Comparison of ENCODE assay signal across 1 cellular context in the genomic region with DNA sequence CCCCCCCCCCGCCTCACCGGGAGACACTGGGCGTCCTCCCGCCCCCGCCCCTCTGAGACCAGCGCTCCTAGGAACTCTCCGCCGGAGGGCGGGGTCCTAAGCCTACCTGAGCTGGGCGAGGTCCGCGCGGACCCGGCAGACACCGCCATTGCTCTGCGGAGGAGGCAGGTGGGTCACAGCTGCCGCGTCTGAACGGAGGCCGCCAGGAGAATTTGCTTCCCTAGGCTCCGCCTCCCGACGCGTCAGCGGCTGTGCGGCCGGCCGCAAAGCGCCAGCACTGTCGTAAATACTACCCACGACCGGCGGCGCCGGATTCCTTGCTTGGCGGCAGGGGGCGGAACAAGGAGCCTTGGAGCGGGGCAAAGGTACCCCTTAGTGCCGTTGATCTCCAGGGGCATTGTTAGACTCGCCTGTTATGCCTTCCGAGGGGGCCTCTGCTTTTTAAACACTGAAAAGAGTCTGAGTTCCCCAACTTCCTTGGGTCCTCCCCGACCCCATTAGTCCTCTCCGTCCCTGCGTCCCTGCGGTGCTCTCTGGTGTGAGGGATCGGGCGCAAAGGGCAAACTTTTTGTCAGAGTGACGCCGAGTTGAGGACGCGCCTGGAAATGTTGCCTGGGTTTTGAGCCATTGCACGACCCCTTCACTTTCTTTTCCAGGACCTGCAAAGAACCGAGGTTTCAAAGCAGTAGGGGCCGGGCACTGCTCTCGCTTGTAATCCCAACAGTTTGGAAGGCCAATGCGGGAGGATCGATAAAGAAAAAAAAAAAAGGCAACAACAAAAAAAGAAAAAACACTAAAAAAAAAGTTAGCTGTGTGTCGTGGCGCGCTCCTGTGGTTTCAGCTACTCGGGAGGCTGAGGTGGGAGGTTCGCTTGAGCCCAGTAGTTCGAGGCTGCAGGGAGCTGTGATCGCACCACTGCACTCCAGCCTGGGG.
TF ChIP-seq lines count a peak whose summit lies in the region.

A gene (minus strand): TSS at position 214 of the 933 bp plus-strand sequence. CDS start 65 bp downstream, at position 149.

TF ChIP-seq in GM12878, 131 proteins besides CTCF, POLR2A, EP300 and RAD21 (continued from another document and continues in another):
- TF ChIP-seq ZBED1 (IDR thresholded peaks at IDR 0.05; ENCODE audit: borderline replicate concordance), result no peak
- TF ChIP-seq, protein P1, sequence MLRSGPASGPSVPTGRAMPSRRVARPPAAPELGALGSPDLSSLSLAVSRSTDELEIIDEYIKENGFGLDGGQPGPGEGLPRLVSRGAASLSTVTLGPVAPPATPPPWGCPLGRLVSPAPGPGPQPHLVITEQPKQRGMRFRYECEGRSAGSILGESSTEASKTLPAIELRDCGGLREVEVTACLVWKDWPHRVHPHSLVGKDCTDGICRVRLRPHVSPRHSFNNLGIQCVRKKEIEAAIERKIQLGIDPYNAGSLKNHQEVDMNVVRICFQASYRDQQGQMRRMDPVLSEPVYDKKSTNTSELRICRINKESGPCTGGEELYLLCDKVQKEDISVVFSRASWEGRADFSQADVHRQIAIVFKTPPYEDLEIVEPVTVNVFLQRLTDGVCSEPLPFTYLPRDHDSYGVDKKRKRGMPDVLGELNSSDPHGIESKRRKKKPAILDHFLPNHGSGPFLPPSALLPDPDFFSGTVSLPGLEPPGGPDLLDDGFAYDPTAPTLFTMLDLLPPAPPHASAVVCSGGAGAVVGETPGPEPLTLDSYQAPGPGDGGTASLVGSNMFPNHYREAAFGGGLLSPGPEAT (IDR thresholded peaks at IDR 0.05; ENCODE audit: low read depth), result peak; percentile 33; the same call in 1 of the 2 replicates
- TF ChIP-seq CREB1 (IDR thresholded peaks at IDR 0.05; ENCODE audit: low read depth), result peak; percentile 94
- TF ChIP-seq BCL11A (IDR thresholded peaks at IDR 0.05; ENCODE audit: low read depth, low read length), result no peak
- no peak for TF ChIP-seq SMARCA5 (IDR thresholded peaks at IDR 0.05)
- no peak for TF ChIP-seq ZNF384 (IDR thresholded peaks at IDR 0.05; ENCODE audit: borderline replicate concordance, low read depth, low read length)
- TF ChIP-seq CEBPB (IDR thresholded peaks at IDR 0.05; ENCODE audit: borderline replicate concordance in 1 of 2, low read depth in 2 of 2, low read length in 2 of 2), result no peak
- peak; percentile 41 for TF ChIP-seq SMAD1 (IDR thresholded peaks at IDR 0.05; ENCODE audit: low read depth, partially characterized antibody)
- peak; percentile 65; the same call in 1 of the 2 replicates for TF ChIP-seq MXI1 (IDR thresholded peaks at IDR 0.05; ENCODE audit: low read depth, low read length)
- TF ChIP-seq HDAC2 (IDR thresholded peaks at IDR 0.05), result no peak
- no peak for TF ChIP-seq MEF2A (IDR thresholded peaks at IDR 0.05; ENCODE audit: insufficient read depth, low read depth, low read length)
- TF ChIP-seq LARP7 (IDR thresholded peaks at IDR 0.05), result no peak
- TF ChIP-seq, protein P2, sequence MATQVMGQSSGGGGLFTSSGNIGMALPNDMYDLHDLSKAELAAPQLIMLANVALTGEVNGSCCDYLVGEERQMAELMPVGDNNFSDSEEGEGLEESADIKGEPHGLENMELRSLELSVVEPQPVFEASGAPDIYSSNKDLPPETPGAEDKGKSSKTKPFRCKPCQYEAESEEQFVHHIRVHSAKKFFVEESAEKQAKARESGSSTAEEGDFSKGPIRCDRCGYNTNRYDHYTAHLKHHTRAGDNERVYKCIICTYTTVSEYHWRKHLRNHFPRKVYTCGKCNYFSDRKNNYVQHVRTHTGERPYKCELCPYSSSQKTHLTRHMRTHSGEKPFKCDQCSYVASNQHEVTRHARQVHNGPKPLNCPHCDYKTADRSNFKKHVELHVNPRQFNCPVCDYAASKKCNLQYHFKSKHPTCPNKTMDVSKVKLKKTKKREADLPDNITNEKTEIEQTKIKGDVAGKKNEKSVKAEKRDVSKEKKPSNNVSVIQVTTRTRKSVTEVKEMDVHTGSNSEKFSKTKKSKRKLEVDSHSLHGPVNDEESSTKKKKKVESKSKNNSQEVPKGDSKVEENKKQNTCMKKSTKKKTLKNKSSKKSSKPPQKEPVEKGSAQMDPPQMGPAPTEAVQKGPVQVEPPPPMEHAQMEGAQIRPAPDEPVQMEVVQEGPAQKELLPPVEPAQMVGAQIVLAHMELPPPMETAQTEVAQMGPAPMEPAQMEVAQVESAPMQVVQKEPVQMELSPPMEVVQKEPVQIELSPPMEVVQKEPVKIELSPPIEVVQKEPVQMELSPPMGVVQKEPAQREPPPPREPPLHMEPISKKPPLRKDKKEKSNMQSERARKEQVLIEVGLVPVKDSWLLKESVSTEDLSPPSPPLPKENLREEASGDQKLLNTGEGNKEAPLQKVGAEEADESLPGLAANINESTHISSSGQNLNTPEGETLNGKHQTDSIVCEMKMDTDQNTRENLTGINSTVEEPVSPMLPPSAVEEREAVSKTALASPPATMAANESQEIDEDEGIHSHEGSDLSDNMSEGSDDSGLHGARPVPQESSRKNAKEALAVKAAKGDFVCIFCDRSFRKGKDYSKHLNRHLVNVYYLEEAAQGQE (IDR thresholded peaks at IDR 0.05; ENCODE audit: low read depth, low read length), result peak; percentile 19; the same call in 1 of the 2 replicates
- peak; percentile 88 for TF ChIP-seq TAF1 (IDR thresholded peaks at IDR 0.05; ENCODE audit: borderline replicate concordance, low read depth, low read length)
- peak; percentile 12; the same call in 1 of the 2 replicates for TF ChIP-seq NR2C1 (IDR thresholded peaks at IDR 0.05)
- TF ChIP-seq EED (IDR thresholded peaks at IDR 0.05; ENCODE audit: low read depth), result peak; percentile 16; the same call in 1 of the 2 replicates
- TF ChIP-seq PML (IDR thresholded peaks at IDR 0.05; ENCODE audit: low read length), result peak; percentile 96
- 0 out of 2 replicates have a peak, but pooled peaks have one; percentile 41 for TF ChIP-seq HDGF (IDR thresholded peaks at IDR 0.05)
- peak; percentile 96 for TF ChIP-seq TCF3 (IDR thresholded peaks at IDR 0.05; ENCODE audit: borderline replicate concordance, insufficient read depth, low read depth, low read length)
- TF ChIP-seq ATF7 (IDR thresholded peaks at IDR 0.05; ENCODE audit: low read depth), result peak; percentile 28; the same call in 1 of the 2 replicates
- TF ChIP-seq JUNB (IDR thresholded peaks at IDR 0.05), result peak; percentile 89
- TF ChIP-seq, protein P3, sequence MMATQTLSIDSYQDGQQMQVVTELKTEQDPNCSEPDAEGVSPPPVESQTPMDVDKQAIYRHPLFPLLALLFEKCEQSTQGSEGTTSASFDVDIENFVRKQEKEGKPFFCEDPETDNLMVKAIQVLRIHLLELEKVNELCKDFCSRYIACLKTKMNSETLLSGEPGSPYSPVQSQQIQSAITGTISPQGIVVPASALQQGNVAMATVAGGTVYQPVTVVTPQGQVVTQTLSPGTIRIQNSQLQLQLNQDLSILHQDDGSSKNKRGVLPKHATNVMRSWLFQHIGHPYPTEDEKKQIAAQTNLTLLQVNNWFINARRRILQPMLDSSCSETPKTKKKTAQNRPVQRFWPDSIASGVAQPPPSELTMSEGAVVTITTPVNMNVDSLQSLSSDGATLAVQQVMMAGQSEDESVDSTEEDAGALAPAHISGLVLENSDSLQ (IDR thresholded peaks at IDR 0.05), result peak; percentile 31; the same call in 1 of the 2 replicates
- TF ChIP-seq SMAD5 (IDR thresholded peaks at IDR 0.05; ENCODE audit: low read depth), result peak; percentile 80; the same call in 1 of the 2 replicates
- TF ChIP-seq, protein P4, sequence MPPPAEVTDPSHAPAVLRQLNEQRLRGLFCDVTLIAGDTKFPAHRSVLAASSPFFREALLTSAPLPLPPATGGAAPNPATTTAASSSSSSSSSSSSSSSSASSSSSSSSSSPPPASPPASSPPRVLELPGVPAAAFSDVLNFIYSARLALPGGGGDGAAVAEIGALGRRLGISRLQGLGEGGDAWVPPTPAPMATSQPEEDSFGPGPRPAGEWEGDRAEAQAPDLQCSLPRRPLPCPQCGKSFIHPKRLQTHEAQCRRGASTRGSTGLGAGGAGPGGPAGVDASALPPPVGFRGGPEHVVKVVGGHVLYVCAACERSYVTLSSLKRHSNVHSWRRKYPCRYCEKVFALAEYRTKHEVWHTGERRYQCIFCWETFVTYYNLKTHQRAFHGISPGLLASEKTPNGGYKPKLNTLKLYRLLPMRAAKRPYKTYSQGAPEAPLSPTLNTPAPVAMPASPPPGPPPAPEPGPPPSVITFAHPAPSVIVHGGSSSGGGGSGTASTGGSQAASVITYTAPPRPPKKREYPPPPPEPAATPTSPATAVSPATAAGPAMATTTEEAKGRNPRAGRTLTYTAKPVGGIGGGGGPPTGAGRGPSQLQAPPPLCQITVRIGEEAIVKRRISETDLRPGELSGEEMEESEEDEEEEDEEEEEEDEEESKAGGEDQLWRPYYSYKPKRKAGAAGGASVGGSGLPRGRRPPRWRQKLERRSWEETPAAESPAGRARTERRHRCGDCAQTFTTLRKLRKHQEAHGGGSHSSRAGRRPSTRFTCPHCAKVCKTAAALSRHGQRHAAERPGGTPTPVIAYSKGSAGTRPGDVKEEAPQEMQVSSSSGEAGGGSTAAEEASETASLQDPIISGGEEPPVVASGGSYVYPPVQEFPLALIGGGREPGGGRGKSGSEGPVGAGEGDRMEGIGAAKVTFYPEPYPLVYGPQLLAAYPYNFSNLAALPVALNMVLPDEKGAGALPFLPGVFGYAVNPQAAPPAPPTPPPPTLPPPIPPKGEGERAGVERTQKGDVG (CRISPR knock-in tag; IDR thresholded peaks at IDR 0.05), result no peak
- TF ChIP-seq MTA3 (IDR thresholded peaks at IDR 0.05; ENCODE audit: borderline replicate concordance, low read length), result peak; percentile 26; the same call in 1 of the 2 replicates
- TF ChIP-seq, protein P5, sequence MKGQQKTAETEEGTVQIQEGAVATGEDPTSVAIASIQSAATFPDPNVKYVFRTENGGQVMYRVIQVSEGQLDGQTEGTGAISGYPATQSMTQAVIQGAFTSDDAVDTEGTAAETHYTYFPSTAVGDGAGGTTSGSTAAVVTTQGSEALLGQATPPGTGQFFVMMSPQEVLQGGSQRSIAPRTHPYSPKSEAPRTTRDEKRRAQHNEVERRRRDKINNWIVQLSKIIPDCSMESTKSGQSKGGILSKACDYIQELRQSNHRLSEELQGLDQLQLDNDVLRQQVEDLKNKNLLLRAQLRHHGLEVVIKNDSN (IDR thresholded peaks at IDR 0.05; ENCODE audit: borderline replicate concordance, extremely low read length, insufficient read depth, low read depth, low read length), result no peak
- TF ChIP-seq SIX5 (IDR thresholded peaks at IDR 0.05; ENCODE audit: low read depth, low read length, severe bottlenecking), result peak; percentile 28
- TF ChIP-seq, protein P6, sequence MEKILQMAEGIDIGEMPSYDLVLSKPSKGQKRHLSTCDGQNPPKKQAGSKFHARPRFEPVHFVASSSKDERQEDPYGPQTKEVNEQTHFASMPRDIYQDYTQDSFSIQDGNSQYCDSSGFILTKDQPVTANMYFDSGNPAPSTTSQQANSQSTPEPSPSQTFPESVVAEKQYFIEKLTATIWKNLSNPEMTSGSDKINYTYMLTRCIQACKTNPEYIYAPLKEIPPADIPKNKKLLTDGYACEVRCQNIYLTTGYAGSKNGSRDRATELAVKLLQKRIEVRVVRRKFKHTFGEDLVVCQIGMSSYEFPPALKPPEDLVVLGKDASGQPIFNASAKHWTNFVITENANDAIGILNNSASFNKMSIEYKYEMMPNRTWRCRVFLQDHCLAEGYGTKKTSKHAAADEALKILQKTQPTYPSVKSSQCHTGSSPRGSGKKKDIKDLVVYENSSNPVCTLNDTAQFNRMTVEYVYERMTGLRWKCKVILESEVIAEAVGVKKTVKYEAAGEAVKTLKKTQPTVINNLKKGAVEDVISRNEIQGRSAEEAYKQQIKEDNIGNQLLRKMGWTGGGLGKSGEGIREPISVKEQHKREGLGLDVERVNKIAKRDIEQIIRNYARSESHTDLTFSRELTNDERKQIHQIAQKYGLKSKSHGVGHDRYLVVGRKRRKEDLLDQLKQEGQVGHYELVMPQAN (conservative IDR thresholded peaks at IDR 0.05), result no peak
- TF ChIP-seq, protein P7, sequence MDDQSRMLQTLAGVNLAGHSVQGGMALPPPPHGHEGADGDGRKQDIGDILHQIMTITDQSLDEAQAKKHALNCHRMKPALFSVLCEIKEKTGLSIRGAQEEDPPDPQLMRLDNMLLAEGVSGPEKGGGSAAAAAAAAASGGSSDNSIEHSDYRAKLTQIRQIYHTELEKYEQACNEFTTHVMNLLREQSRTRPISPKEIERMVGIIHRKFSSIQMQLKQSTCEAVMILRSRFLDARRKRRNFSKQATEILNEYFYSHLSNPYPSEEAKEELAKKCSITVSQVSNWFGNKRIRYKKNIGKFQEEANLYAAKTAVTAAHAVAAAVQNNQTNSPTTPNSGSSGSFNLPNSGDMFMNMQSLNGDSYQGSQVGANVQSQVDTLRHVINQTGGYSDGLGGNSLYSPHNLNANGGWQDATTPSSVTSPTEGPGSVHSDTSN (IDR thresholded peaks at IDR 0.05; ENCODE audit: insufficient replicate concordance, low read depth, low read length), result no peak
- TF ChIP-seq POLR2AphosphoS2 (IDR thresholded peaks at IDR 0.05; ENCODE audit: low read depth, low read length), result peak; percentile 90
- TF ChIP-seq, protein P8, sequence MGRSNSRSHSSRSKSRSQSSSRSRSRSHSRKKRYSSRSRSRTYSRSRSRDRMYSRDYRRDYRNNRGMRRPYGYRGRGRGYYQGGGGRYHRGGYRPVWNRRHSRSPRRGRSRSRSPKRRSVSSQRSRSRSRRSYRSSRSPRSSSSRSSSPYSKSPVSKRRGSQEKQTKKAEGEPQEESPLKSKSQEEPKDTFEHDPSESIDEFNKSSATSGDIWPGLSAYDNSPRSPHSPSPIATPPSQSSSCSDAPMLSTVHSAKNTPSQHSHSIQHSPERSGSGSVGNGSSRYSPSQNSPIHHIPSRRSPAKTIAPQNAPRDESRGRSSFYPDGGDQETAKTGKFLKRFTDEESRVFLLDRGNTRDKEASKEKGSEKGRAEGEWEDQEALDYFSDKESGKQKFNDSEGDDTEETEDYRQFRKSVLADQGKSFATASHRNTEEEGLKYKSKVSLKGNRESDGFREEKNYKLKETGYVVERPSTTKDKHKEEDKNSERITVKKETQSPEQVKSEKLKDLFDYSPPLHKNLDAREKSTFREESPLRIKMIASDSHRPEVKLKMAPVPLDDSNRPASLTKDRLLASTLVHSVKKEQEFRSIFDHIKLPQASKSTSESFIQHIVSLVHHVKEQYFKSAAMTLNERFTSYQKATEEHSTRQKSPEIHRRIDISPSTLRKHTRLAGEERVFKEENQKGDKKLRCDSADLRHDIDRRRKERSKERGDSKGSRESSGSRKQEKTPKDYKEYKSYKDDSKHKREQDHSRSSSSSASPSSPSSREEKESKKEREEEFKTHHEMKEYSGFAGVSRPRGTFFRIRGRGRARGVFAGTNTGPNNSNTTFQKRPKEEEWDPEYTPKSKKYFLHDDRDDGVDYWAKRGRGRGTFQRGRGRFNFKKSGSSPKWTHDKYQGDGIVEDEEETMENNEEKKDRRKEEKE (IDR thresholded peaks at IDR 0.05), result no peak
- TF ChIP-seq CBFB (IDR thresholded peaks at IDR 0.05; ENCODE audit: low read depth), result peak; percentile 21; the same call in 1 of the 2 replicates
- TF ChIP-seq POLR2AphosphoS5 (IDR thresholded peaks at IDR 0.05; ENCODE audit: low read length), result peak; percentile 89
- no peak for TF ChIP-seq MEF2B (IDR thresholded peaks at IDR 0.05; ENCODE audit: partially characterized antibody, poor library complexity, severe bottlenecking)
- TF ChIP-seq ETV6 (conservative IDR thresholded peaks at IDR 0.05 in 1 of 2, IDR thresholded peaks at IDR 0.05 in 1 of 2; ENCODE audit: borderline replicate concordance in 1 of 2, low read depth in 1 of 2), result no peak
- no peak for TF ChIP-seq CHD4 (IDR thresholded peaks at IDR 0.05)
- TF ChIP-seq CHD1 (IDR thresholded peaks at IDR 0.05; ENCODE audit: low read depth, low read length), result no peak
- TF ChIP-seq NR2F1 (conservative IDR thresholded peaks at IDR 0.05), result 0 out of 2 replicates have a peak, but pooled peaks have one; percentile 23
- TF ChIP-seq YY1 (IDR thresholded peaks at IDR 0.05; ENCODE audit: low read depth, low read length), result peak; percentile 95
